1 cellular context compared by ENCODE assay signal in genomic region chr10:11699546-11700097, GRCh38.
A peak's percentile ranks its signal among the peaks of the same experiment; 100 is the strongest.
TF ChIP-seq lines count a peak whose summit lies in the region.

No MANE protein-coding gene starts in this region.

TF ChIP-seq in HepG2, 621 proteins besides CTCF, POLR2A, EP300 and RAD21 (continued from another document and continues in another):
- no peak for TF ChIP-seq ZBTB40 (IDR thresholded peaks at IDR 0.05)
- peak; percentile 82 for TF ChIP-seq ZBTB40 (CRISPR knock-in tag; IDR thresholded peaks at IDR 0.05)
- TF ChIP-seq KDM1A (CRISPR knock-in tag; IDR thresholded peaks at IDR 0.05): peak; percentile 96
- TF ChIP-seq BCL3 (CRISPR knock-in tag; IDR thresholded peaks at IDR 0.05): peak; percentile 72; the same call in 1 of the 2 replicates
- TF ChIP-seq ZNF776 (CRISPR knock-in tag; IDR thresholded peaks at IDR 0.05): no peak
- no peak for TF ChIP-seq ZNF558 (CRISPR knock-in tag; IDR thresholded peaks at IDR 0.05; ENCODE audit: borderline replicate concordance)
- no peak for TF ChIP-seq ARHGAP35 (CRISPR knock-in tag; IDR thresholded peaks at IDR 0.05; ENCODE audit: borderline replicate concordance)
- TF ChIP-seq ZUFSP (CRISPR knock-in tag; IDR thresholded peaks at IDR 0.05; ENCODE audit: borderline replicate concordance): no peak
- peak; percentile 88 for TF ChIP-seq MIXL1 (CRISPR knock-in tag; IDR thresholded peaks at IDR 0.05)
- no peak for TF ChIP-seq NFE2 (CRISPR knock-in tag; IDR thresholded peaks at IDR 0.05)
- no peak for TF ChIP-seq RBM22 (optimal IDR thresholded peaks at IDR 0.05; ENCODE audit: low read length)
- peak; percentile 80; the same call in 1 of the 2 replicates for TF ChIP-seq HINFP (CRISPR knock-in tag; IDR thresholded peaks at IDR 0.05; ENCODE audit: low read depth)
- 0 out of 2 replicates have a peak, but pooled peaks have one; percentile 54 for TF ChIP-seq ZNF451 (CRISPR knock-in tag; IDR thresholded peaks at IDR 0.05)
- no peak for TF ChIP-seq ZBTB46 (CRISPR knock-in tag; IDR thresholded peaks at IDR 0.05; ENCODE audit: borderline replicate concordance)
- TF ChIP-seq ZSCAN9 (CRISPR knock-in tag; IDR thresholded peaks at IDR 0.05; ENCODE audit: borderline replicate concordance): peak; percentile 56
- no peak for TF ChIP-seq CC2D1A (CRISPR knock-in tag; IDR thresholded peaks at IDR 0.05)
- TF ChIP-seq ZNF253 (CRISPR knock-in tag; IDR thresholded peaks at IDR 0.05; ENCODE audit: borderline replicate concordance): no peak
- peak; percentile 73; the same call in 1 of the 2 replicates for TF ChIP-seq GATA4 (IDR thresholded peaks at IDR 0.05; ENCODE audit: borderline replicate concordance, low read depth)
- TF ChIP-seq ZNF143 (CRISPR knock-in tag; IDR thresholded peaks at IDR 0.05): peak; percentile 71
- TF ChIP-seq ISL2 (CRISPR knock-in tag; IDR thresholded peaks at IDR 0.05): peak; percentile 94
- TF ChIP-seq SAFB2 (CRISPR knock-in tag; IDR thresholded peaks at IDR 0.05; ENCODE audit: borderline replicate concordance, low read depth): no peak; the same call in 1 of the 2 replicates
- no peak for TF ChIP-seq ETS1 (CRISPR knock-in tag; IDR thresholded peaks at IDR 0.05)
- no peak for TF ChIP-seq ZFYVE20 (CRISPR knock-in tag; IDR thresholded peaks at IDR 0.05; ENCODE audit: borderline replicate concordance, low read depth)
- peak; percentile 87; the same call in 1 of the 2 replicates for TF ChIP-seq MEIS2 (CRISPR knock-in tag; IDR thresholded peaks at IDR 0.05)
- TF ChIP-seq ZNF33A (CRISPR knock-in tag; IDR thresholded peaks at IDR 0.05; ENCODE audit: borderline replicate concordance): no peak
- TF ChIP-seq MXD3 (CRISPR knock-in tag; IDR thresholded peaks at IDR 0.05): peak; percentile 50; the same call in 1 of the 2 replicates
- TF ChIP-seq CCAR2 (optimal IDR thresholded peaks at IDR 0.05; ENCODE audit: low read depth, low read length): no peak
- TF ChIP-seq ZNF772 (CRISPR knock-in tag; IDR thresholded peaks at IDR 0.05): peak; percentile 98
- no peak for TF ChIP-seq ATAD3A (CRISPR knock-in tag; IDR thresholded peaks at IDR 0.05)
- peak; percentile 96 for TF ChIP-seq ZNF609 (CRISPR knock-in tag; IDR thresholded peaks at IDR 0.05; ENCODE audit: borderline replicate concordance)
- no peak for TF ChIP-seq KDM5A (IDR thresholded peaks at IDR 0.05; ENCODE audit: borderline replicate concordance, low read length)
- TF ChIP-seq FOXP4 (CRISPR knock-in tag; IDR thresholded peaks at IDR 0.05): peak; percentile 94
- TF ChIP-seq DNMT3B (CRISPR knock-in tag; conservative IDR thresholded peaks at IDR 0.05): no peak; the same call in 1 of the 2 replicates
